Comparison of ENCODE assay signal across 1 cellular context in the genomic region with DNA sequence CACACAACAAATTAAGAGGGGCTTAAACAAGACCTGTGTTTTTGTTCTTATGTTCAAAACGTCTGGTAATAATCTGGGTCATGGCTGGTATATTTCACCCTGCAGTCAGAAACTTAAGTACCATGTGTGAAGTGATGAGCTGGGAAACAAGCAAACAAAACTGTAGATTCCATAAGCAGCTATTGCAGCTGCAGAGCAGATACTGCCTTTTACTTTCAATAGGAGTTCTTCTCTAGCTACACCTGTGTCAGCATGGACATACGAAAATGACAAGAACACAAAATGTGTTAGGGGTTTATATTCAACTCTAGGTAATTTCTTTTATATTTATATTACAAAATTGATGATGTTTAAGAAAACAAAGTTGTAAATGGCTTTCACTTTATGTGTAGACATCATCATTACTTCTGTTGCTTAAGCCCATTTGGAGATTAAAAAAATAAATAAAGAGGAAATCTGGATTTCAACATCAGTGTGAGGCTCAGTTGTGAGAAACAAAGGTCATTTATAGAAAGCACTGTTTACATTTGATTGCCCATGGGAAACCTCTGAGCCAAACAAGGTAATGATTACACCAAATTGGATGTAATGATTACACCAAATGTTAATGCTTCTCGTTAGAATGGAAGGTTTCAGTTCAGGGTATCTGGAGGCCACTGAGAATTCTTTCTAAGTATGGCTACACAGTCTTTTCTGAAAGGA.
TF ChIP-seq lines count a peak whose summit lies in the region.

No MANE protein-coding gene starts in this region.

TF ChIP-seq in H1, 55 proteins besides CTCF, POLR2A, EP300 and RAD21 (continued from another document):
- TF ChIP-seq, protein P1, sequence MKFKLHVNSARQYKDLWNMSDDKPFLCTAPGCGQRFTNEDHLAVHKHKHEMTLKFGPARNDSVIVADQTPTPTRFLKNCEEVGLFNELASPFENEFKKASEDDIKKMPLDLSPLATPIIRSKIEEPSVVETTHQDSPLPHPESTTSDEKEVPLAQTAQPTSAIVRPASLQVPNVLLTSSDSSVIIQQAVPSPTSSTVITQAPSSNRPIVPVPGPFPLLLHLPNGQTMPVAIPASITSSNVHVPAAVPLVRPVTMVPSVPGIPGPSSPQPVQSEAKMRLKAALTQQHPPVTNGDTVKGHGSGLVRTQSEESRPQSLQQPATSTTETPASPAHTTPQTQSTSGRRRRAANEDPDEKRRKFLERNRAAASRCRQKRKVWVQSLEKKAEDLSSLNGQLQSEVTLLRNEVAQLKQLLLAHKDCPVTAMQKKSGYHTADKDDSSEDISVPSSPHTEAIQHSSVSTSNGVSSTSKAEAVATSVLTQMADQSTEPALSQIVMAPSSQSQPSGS (IDR thresholded peaks at IDR 0.05; ENCODE audit: low read length): no peak
